Comparison of ENCODE assay signal across 1 cellular context in genomic region chr1:15246960-15247614, GRCh38.
A peak's percentile ranks its signal among the peaks of the same experiment; 100 is the strongest.
TF ChIP-seq lines count a peak whose summit lies in the region.

FHAD1 (plus strand) TSS chr1:15247223; CDS start chr1:15251785, 4,562 bp downstream.

TF ChIP-seq in A549, 52 proteins besides CTCF, POLR2A, EP300 and RAD21 (continued from another document):
- no peak for TF ChIP-seq HEYL (CRISPR knock-in tag; IDR thresholded peaks at IDR 0.05)
- TF ChIP-seq RCOR1 (IDR thresholded peaks at IDR 0.05; ENCODE audit: low read depth, low read length) = no peak
- no peak for TF ChIP-seq RARB (CRISPR knock-in tag; IDR thresholded peaks at IDR 0.05)
- TF ChIP-seq CBX8 (IDR thresholded peaks at IDR 0.05) = no peak
- no peak for TF ChIP-seq TP53 (CRISPR knock-in tag; IDR thresholded peaks at IDR 0.05)
- peak; percentile 70; the same call in 1 of the 2 replicates for TF ChIP-seq RFX5 (IDR thresholded peaks at IDR 0.05)
- TF ChIP-seq ESRRA (IDR thresholded peaks at IDR 0.05; ENCODE audit: borderline replicate concordance, low read length) = peak; percentile 90
- no peak for TF ChIP-seq HMGXB4 (CRISPR knock-in tag; IDR thresholded peaks at IDR 0.05; ENCODE audit: borderline replicate concordance)
- 0 out of 2 replicates have a peak, but pooled peaks have one; percentile 41 for TF ChIP-seq E2F6 (IDR thresholded peaks at IDR 0.05; ENCODE audit: borderline replicate concordance, low read depth)
- 0 out of 2 replicates have a peak, but pooled peaks have one; percentile 61 for TF ChIP-seq KDM1A (IDR thresholded peaks at IDR 0.05; ENCODE audit: low read depth)
